1 cellular context compared by ENCODE assay signal in genomic region chr22:28091486-28091885, GRCh38.
TF ChIP-seq lines count a peak whose summit lies in the region.

No MANE protein-coding gene starts in this region.

TF ChIP-seq in HepG2, 621 proteins besides CTCF, POLR2A, EP300 and RAD21 (continued from another document):
- TF ChIP-seq NFAT5 (CRISPR knock-in tag; IDR thresholded peaks at IDR 0.05): no peak
